In genomic region chr17:60036796-60037677, GRCh38 we compare ENCODE assay signal across 8 cellular contexts. TPM values are rescaled to one million over a fixed set of nuclear protein-coding genes. Genes with fewer than 3 reads are reported as not detected.
DNase-seq lines count a peak whose midpoint lies in the region; ATAC-seq and TF ChIP-seq lines count a peak whose summit lies in the region.

No MANE protein-coding gene starts in this region.

- peak; percentile 98 for TF ChIP-seq CTCF in GM23338 (conservative IDR thresholded peaks at IDR 0.05; ENCODE audit: low read depth in 2 of 2)
- TF ChIP-seq CTCF in hepatocyte (IDR thresholded peaks at IDR 0.05; ENCODE audit: poor library complexity): peak; percentile 86
- TF ChIP-seq CTCF in gastrocnemius medialis (IDR thresholded peaks at IDR 0.05 in 4 of 5, conservative IDR thresholded peaks at IDR 0.05 in 1 of 5): peak; percentile 43 to 90 (median 64)

- H3K9me3 ChIP-seq in hepatocyte (ENCODE audit: low read depth): no peaks in the 10 kb centered on the region
- H3K9me3 ChIP-seq in gastrocnemius medialis: no peaks in the 10 kb centered on the region

- H3K9me3 Mint-ChIP-seq in GM23338: no peaks in the 10 kb centered on the region

- WGBS in hepatocyte (ENCODE audit: low lambda C conversion rate, missing lambda C conversion rate): 40% methylated on average over 20 of the region's 20 CpGs

- peak overlapping the region; percentile 60; the same call in 1 of the 2 replicates for H3K27ac ChIP-seq in GM23338 (ENCODE audit: low read depth)
- H3K27ac ChIP-seq in hepatocyte: no peak overlapping the region
- no peak overlapping the region for H3K27ac ChIP-seq in gastrocnemius medialis

- no peaks in the 10 kb centered on the region for H3F3A ChIP-seq in GM23338 (replicated peaks; ENCODE audit: low read depth)

- H3K4me1 Mint-ChIP-seq in GM23338: peaks cover 9% of the 10 kb centered on the region; the same call in 2 of the 3 replicates

- no peaks in the 10 kb centered on the region for H3K27me3 Mint-ChIP-seq in GM23338 (ENCODE audit: insufficient read depth, low read depth, poor library complexity)

- H3K4me1 ChIP-seq in GM23338 (ENCODE audit: insufficient read depth) (no peaks in the 10 kb centered on the region; the same call in 1 of the 2 replicates), hepatocyte (ENCODE audit: insufficient read depth) (no peaks in the 10 kb centered on the region), gastrocnemius medialis (no peaks in the 10 kb centered on the region)

- H2AFZ ChIP-seq in GM23338 (peak overlapping the region; percentile 92), hepatocyte (peak overlapping the region; percentile 17)

- no peak overlapping the region for H3K4me2 ChIP-seq in GM23338
- peak overlapping the region; percentile 48 for H3K4me2 ChIP-seq in hepatocyte

- DNase-seq in COLO829 (ENCODE audit: low spot score): peak; percentile 69
- DNase-seq in GM23338 (ENCODE audit: low spot score): peak; percentile 93
- peak; percentile 78 for DNase-seq in NCI-H1694 (lab: John Stamatoyannopoulos, UW)
- peak; percentile 43 for DNase-seq in T-helper 22 cell (ENCODE audit: low read depth)
- DNase-seq in anterior cingulate cortex (lab: John Stamatoyannopoulos, UW): peak in 43 of 58 donors; percentile 1 to 67 (median 19)
- peak; percentile 80 for DNase-seq in hepatocyte (ENCODE audit: low spot score)
- peak; percentile 10 to 36 for DNase-seq in gastrocnemius medialis

- in situ Hi-C loops in gastrocnemius medialis (cut with MboI; ENCODE audit: low sequenced_read_pairs in 4 of 4): loop anchor here in 2 of 4 donors (10.0 to 25.0 kb wide), 2 partner anchors 122 to 125 kb away; no protein-coding TSS in a partner anchor

- no peak overlapping the region; the same call in 2 of the 3 replicates for H3K4me3 Mint-ChIP-seq in GM23338

- ATAC-seq in GM23338 (peak; percentile 96), gastrocnemius medialis (peak; percentile 57 to 62), HG03520 (IDR thresholded peaks at IDR 0.05; ENCODE audit: unreplicated experiment) (no peak)

- intact Hi-C loops in gastrocnemius medialis (cut with DNase I; ENCODE audit: low total_unique reads): loop anchor here (5.0 to 10.0 kb wide), 2 partner anchors 122 to 285 kb away; no protein-coding TSS in a partner anchor

- H3K27me3 ChIP-seq in GM23338 (ENCODE audit: insufficient read depth) (no peaks in the 10 kb centered on the region), hepatocyte (no peaks in the 10 kb centered on the region), gastrocnemius medialis (peaks cover 0 to 8% (median 0%) of the 10 kb centered on the region in 3 donors)

- H3K79me2 ChIP-seq in GM23338 (replicated peaks; ENCODE audit: insufficient read depth) (no peaks in the 10 kb centered on the region), hepatocyte (no peaks in the 10 kb centered on the region)

- H3K9me2 ChIP-seq in GM23338 (ENCODE audit: insufficient read depth): no peaks in the 10 kb centered on the region
- no peaks in the 10 kb centered on the region for H3K9me2 ChIP-seq in hepatocyte (replicated peaks; ENCODE audit: insufficient read depth)

- peak overlapping the region; percentile 87 for H3K27ac Mint-ChIP-seq in GM23338

- H3K36me3 ChIP-seq in GM23338 (ENCODE audit: insufficient read depth): no peaks in the 10 kb centered on the region
- no peaks in the 10 kb centered on the region for H3K36me3 ChIP-seq in hepatocyte (replicated peaks; ENCODE audit: insufficient read depth, low read depth)
- H3K36me3 ChIP-seq in gastrocnemius medialis: no peaks in the 10 kb centered on the region

- no peak overlapping the region for H3K4me3 ChIP-seq in GM23338
- no peak overlapping the region for H3K4me3 ChIP-seq in hepatocyte
- H3K4me3 ChIP-seq in gastrocnemius medialis: peak overlapping the region in 1 of 4 donors; percentile 31

- no peaks in the 10 kb centered on the region for H3K36me3 Mint-ChIP-seq in GM23338 (ENCODE audit: low read depth)

- H4K20me1 ChIP-seq in GM23338 (replicated peaks; ENCODE audit: insufficient read depth): no peaks in the 10 kb centered on the region
- no peaks in the 10 kb centered on the region for H4K20me1 ChIP-seq in hepatocyte (ENCODE audit: insufficient read depth, poor library complexity, severe bottlenecking)

- no peak for TF ChIP-seq POLR2A in gastrocnemius medialis (IDR thresholded peaks at IDR 0.05)

TF ChIP-seq in GM23338, 12 proteins besides CTCF, POLR2A, EP300 and RAD21:
- no peak for TF ChIP-seq CREB1 (CRISPR knock-in tag; IDR thresholded peaks at IDR 0.05; ENCODE audit: low read depth)
- no peak for TF ChIP-seq NANOG (IDR thresholded peaks at IDR 0.05; ENCODE audit: borderline replicate concordance)
- no peak for TF ChIP-seq STAT1 (IDR thresholded peaks at IDR 0.05; ENCODE audit: unreplicated experiment)

RNA-seq across cellular contexts. Expression of gene HEATR6, which starts 41.7 kb away (rescaled TPM):
- 20.7 and 28.1 TPM in 2 replicates for total RNA-seq in GM23338 (2014; rRNA removed; shearing (Covaris generic))
- polyA plus RNA-seq in GM23338 (2016; fragmentation: Nextera tagmentation; extraction: Ambion mirVana) (8.4 and 9.8 TPM in 2 replicates), hepatocyte (13.9 and 15.0 TPM in 2 replicates)
- total RNA-seq in hepatocyte (18.4 and 18.5 TPM in 2 replicates), gastrocnemius medialis (10 to 100 TPM in 3 of 4 donors, 1 to 10 TPM in 1; 7.0 to 17.9 (median 10.5) TPM)

Comparison
In these comparisons a context has a peak if more than half of its experiments do, and no peak if none do; other contexts are left out.
1. DNase-seq: peak in every context shown above with its lines; median percentile 93 in GM23338; 80 in hepatocyte; 78 in NCI-H1694; 69 in COLO829; 43 in T-helper 22 cell; 23 in gastrocnemius medialis; 19 in anterior cingulate cortex.